In genomic region chr6:128892079-128892478, GRCh38 we compare ENCODE assay signal across 27 cellular contexts.
"Had no signal": no experiment of that assay in that cellular context is flagged by ENCODE, and none has a peak within 500 bp of the region (broad histone marks: within the 10 kb centered on the region; RNA-seq: fewer than 3 reads in every experiment).

No MANE protein-coding gene starts in this region.

- DNase-seq: activated CD4-positive, alpha-beta T cell treated with anti-CD3 and anti-CD28 coated beads, Interleukin-2, amount 10 ng/mL, durations not matched to agents 24 days and 14 days; activated CD4-positive, alpha-beta T cell treated with anti-CD3 and anti-CD28 coated beads, Interleukin-2, amount 50 U/mL, for 4 hours; activated CD8-positive, alpha-beta T cell treated with anti-CD3 and anti-CD28 coated beads, Interleukin-2, amount 10 ng/mL, durations not matched to agents 7 days and 5 days; activated gamma-delta T cell treated with Interleukin-2 at 50 U/mL for 16 hours; activated naive CD4-positive, alpha-beta T cell treated with anti-CD3 and anti-CD28 coated beads for 36 hours; activated T-cell treated with anti-CD3 and anti-CD28 coated beads, Interleukin-2, amount 50 U/mL, for 24 hours; adrenal gland; anterior cingulate cortex; Kasumi-1; KG1; MG63; NCI-H1048; NCI-H1105 treated with DMSO at 0.1 percent for 48 hours; NCI-H1436; NCI-H1694 treated with DMSO at 0.1 percent for 48 hours; NCI-H2029; NCI-H345; NCI-H510A; NCI-H748 treated with DMSO at 0.1 percent for 48 hours; NK-92 treated with Interleukin-12 subunit alpha and Interleukin-12 subunit beta, amount 100 ng/mL, for 24 hours; PC-3; Peyer's patch; RPMI8226; SW 1271; T-helper 1 cell; T1000 had no signal

- H3K9me3 ChIP-seq: adrenal gland, MG63, Peyer's patch had no signal

- H3K4me1 ChIP-seq: adrenal gland, Peyer's patch had no signal

- H3K27me3 ChIP-seq: adrenal gland, MG63, Peyer's patch had no signal

- H3K36me3 ChIP-seq: adrenal gland, MG63, Peyer's patch had no signal

- H3K4me3 ChIP-seq: adrenal gland, MG63, Peyer's patch had no signal

- ATAC-seq: activated CD8-positive, alpha-beta T cell treated with anti-CD3 and anti-CD28 coated beads, Interleukin-2, amount 10 ng/mL, durations not matched to agents 7 days and 5 days; activated naive CD4-positive, alpha-beta T cell treated with anti-CD3 and anti-CD28 coated beads, Interleukin-2, amount 50 U/mL, for 72 hours; PC-3 had no signal

- H3K27ac ChIP-seq: adrenal gland, Peyer's patch had no signal
